19 cellular contexts compared by ENCODE assay signal in the genomic region with DNA sequence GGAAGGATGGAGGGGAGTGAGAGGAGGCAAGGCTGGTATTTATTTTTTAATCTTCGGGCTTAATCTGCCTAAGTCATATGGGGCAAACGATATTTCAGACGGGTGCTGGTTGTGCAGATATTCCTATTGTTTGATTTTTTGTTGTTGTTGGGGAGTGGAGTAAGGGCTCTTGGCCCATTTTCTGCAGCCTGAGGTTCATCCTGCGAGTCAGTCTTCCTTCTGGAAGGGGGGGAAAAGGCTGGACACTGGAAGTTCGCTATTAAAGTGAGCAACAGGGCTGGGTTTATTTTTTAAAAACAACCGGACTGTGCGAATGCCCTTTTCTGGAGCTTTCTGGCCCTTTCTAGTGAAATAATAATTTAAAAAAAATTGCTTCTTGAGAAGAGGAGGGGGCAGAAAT. TPM values are rescaled to one million over a fixed set of nuclear protein-coding genes. Genes with fewer than 3 reads are reported as not detected.
A peak's percentile ranks its signal among the peaks of the same experiment; 100 is the strongest.
DNase-seq lines count a peak whose midpoint lies in the region; ATAC-seq and TF ChIP-seq lines count a peak whose summit lies in the region.
"Had no signal": no experiment of that assay in that cellular context is flagged by ENCODE, and none has a peak within 500 bp of the region (broad histone marks: within the 10 kb centered on the region; RNA-seq: fewer than 3 reads in every experiment).

No MANE protein-coding gene starts in this region.

- H3K4me2 ChIP-seq in GM23338 (peak overlapping the region; percentile 55; the same call in 1 of the 2 replicates), osteoblast (ENCODE audit: insufficient read depth, low read length) (no peak overlapping the region)

- peaks cover 23% of the 10 kb centered on the region for H3K4me1 ChIP-seq in GM23338 (ENCODE audit: insufficient read depth)
- no peaks in the 10 kb centered on the region for H3K4me1 ChIP-seq in osteoblast (ENCODE audit: insufficient read depth, low read length)
- H3K4me1 ChIP-seq: BE2C had no signal

- DNase-seq in GM23338 (ENCODE audit: low spot score) (no peak), NCI-H69 (lab: John Stamatoyannopoulos, UW) (peak; percentile 68), dorsolateral prefrontal cortex (no peak), osteoblast (ENCODE audit: insufficient read length, low spot score, missing footprints) (peak; percentile 58), HuH-7 (ENCODE audit: low spot score) (no peak), amniotic stem cell (lab: John Stamatoyannopoulos, UW) (no peak)
- DNase-seq: ACHN; BE2C; C1 segment of cervical spinal cord; CD4-positive, CD25-positive, alpha-beta regulatory T cell; CD8-positive, alpha-beta memory T cell; COR-L47; DMS 273 treated with DMSO at 0.1 percent for 48 hours; DMS53; GDM1; GM23248; HCEC 1CT; IMR-90 had no signal

- H3K79me2 ChIP-seq in GM23338 (replicated peaks; ENCODE audit: insufficient read depth): no peaks in the 10 kb centered on the region
- no peaks in the 10 kb centered on the region for H3K79me2 ChIP-seq in osteoblast (ENCODE audit: insufficient read depth, low read length)

- H4K20me1 ChIP-seq in GM23338 (replicated peaks; ENCODE audit: insufficient read depth): no peaks in the 10 kb centered on the region
- H4K20me1 ChIP-seq in osteoblast (ENCODE audit: insufficient read depth, low read length): no peaks in the 10 kb centered on the region

- no peak overlapping the region for H3K4me3 Mint-ChIP-seq in GM23338
- H3K4me3 Mint-ChIP-seq: CD8-positive, alpha-beta memory T cell had no signal

- H3K9me3 Mint-ChIP-seq in GM23338: no peaks in the 10 kb centered on the region

- TF ChIP-seq CTCF in GM23338 (conservative IDR thresholded peaks at IDR 0.05; ENCODE audit: low read depth in 2 of 2) (no peak), dorsolateral prefrontal cortex (IDR thresholded peaks at IDR 0.05 in 54 of 56, conservative IDR thresholded peaks at IDR 0.05 in 2 of 56; ENCODE audit: low read depth in 1 of 56, partially characterized antibody in 56 of 56) (no peak), osteoblast (IDR thresholded peaks at IDR 0.05; ENCODE audit: extremely low read depth, low read depth, low read length) (no peak)

- H2AFZ ChIP-seq in GM23338: no peak overlapping the region
- no peak overlapping the region for H2AFZ ChIP-seq in osteoblast (ENCODE audit: low read length)
- H2AFZ ChIP-seq: GM23248 had no signal

- H3K36me3 Mint-ChIP-seq in GM23338 (ENCODE audit: low read depth): no peaks in the 10 kb centered on the region
- H3K36me3 Mint-ChIP-seq: CD4-positive, CD25-positive, alpha-beta regulatory T cell; CD8-positive, alpha-beta memory T cell had no signal

- H3K4me3 ChIP-seq in GM23338: no peak overlapping the region
- H3K4me3 ChIP-seq in dorsolateral prefrontal cortex: peak overlapping the region in 49 of 59 donors; percentile 34 to 70 (median 55)
- H3K4me3 ChIP-seq in osteoblast (ENCODE audit: insufficient read depth, low read length): no peak overlapping the region
- H3K4me3 ChIP-seq: GM23248 had no signal

- no peaks in the 10 kb centered on the region for H3K36me3 ChIP-seq in GM23338 (ENCODE audit: insufficient read depth)
- no peaks in the 10 kb centered on the region for H3K36me3 ChIP-seq in osteoblast (ENCODE audit: insufficient read depth, low read length)
- H3K36me3 ChIP-seq: BE2C had no signal

- H3F3A ChIP-seq in GM23338 (replicated peaks; ENCODE audit: low read depth): no peaks in the 10 kb centered on the region

- intact Hi-C loops in dorsolateral prefrontal cortex (cut with DNase I): no loop called here

- peaks cover 24% of the 10 kb centered on the region for H3K4me1 Mint-ChIP-seq in GM23338
- H3K4me1 Mint-ChIP-seq: CD4-positive, CD25-positive, alpha-beta regulatory T cell; CD8-positive, alpha-beta memory T cell had no signal

- no peaks in the 10 kb centered on the region for H3K9me3 ChIP-seq in osteoblast (ENCODE audit: low read depth, low read length)
- H3K9me3 ChIP-seq: BE2C had no signal

- H3K27ac ChIP-seq in GM23338 (ENCODE audit: low read depth) (no peak overlapping the region), dorsolateral prefrontal cortex (peak overlapping the region in 29 of 59 donors; percentile 1 to 66 (median 44)), osteoblast (ENCODE audit: low read depth, low read length) (no peak overlapping the region)
- H3K27ac ChIP-seq: GM23248, HL-60 had no signal

- peaks cover 4% of the 10 kb centered on the region for H3K27me3 Mint-ChIP-seq in GM23338 (ENCODE audit: insufficient read depth, low read depth, poor library complexity)

- H3K27ac Mint-ChIP-seq in GM23338: no peak overlapping the region
- H3K27ac Mint-ChIP-seq: CD4-positive, CD25-positive, alpha-beta regulatory T cell; CD8-positive, alpha-beta memory T cell had no signal

- no peak for ATAC-seq in GM23338

- H3K9me2 ChIP-seq in GM23338 (ENCODE audit: insufficient read depth): no peaks in the 10 kb centered on the region

- H3K27me3 ChIP-seq in GM23338 (ENCODE audit: insufficient read depth): no peaks in the 10 kb centered on the region
- no peaks in the 10 kb centered on the region for H3K27me3 ChIP-seq in dorsolateral prefrontal cortex
- no peaks in the 10 kb centered on the region for H3K27me3 ChIP-seq in osteoblast (ENCODE audit: insufficient read depth, low read length)

TF ChIP-seq in GM23338, 12 proteins besides CTCF, POLR2A, EP300 and RAD21 (continues in another document):
- TF ChIP-seq ETS1 (IDR thresholded peaks at IDR 0.05) (no peak), EZH2 (IDR thresholded peaks at IDR 0.05; ENCODE audit: low read depth, unreplicated experiment) (no peak), EZH2phosphoT487 (IDR thresholded peaks at IDR 0.05; ENCODE audit: unreplicated experiment) (no peak)
- TF ChIP-seq, protein P1, sequence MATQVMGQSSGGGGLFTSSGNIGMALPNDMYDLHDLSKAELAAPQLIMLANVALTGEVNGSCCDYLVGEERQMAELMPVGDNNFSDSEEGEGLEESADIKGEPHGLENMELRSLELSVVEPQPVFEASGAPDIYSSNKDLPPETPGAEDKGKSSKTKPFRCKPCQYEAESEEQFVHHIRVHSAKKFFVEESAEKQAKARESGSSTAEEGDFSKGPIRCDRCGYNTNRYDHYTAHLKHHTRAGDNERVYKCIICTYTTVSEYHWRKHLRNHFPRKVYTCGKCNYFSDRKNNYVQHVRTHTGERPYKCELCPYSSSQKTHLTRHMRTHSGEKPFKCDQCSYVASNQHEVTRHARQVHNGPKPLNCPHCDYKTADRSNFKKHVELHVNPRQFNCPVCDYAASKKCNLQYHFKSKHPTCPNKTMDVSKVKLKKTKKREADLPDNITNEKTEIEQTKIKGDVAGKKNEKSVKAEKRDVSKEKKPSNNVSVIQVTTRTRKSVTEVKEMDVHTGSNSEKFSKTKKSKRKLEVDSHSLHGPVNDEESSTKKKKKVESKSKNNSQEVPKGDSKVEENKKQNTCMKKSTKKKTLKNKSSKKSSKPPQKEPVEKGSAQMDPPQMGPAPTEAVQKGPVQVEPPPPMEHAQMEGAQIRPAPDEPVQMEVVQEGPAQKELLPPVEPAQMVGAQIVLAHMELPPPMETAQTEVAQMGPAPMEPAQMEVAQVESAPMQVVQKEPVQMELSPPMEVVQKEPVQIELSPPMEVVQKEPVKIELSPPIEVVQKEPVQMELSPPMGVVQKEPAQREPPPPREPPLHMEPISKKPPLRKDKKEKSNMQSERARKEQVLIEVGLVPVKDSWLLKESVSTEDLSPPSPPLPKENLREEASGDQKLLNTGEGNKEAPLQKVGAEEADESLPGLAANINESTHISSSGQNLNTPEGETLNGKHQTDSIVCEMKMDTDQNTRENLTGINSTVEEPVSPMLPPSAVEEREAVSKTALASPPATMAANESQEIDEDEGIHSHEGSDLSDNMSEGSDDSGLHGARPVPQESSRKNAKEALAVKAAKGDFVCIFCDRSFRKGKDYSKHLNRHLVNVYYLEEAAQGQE (IDR thresholded peaks at IDR 0.05; ENCODE audit: unreplicated experiment): no peak

RNA-seq across cellular contexts. Expression of gene NRXN3, which starts 2.3 kb away (rescaled TPM):
- 1.0 and 1.6 TPM in 2 replicates for total RNA-seq in GM23338 (2014; rRNA removed; shearing (Covaris generic))
- 1.2 and 1.8 TPM in 2 replicates for polyA plus RNA-seq in GM23338 (2016; fragmentation: Nextera tagmentation; extraction: Ambion mirVana)
- total RNA-seq in dorsolateral prefrontal cortex: 100 to 1,000 TPM; 101 to 266 (median 193) TPM
- total RNA-seq in osteoblast: 1.8 and 2.5 TPM in 2 replicates
- total RNA-seq: CD4-positive, CD25-positive, alpha-beta regulatory T cell; CD8-positive, alpha-beta memory T cell had no signal
- polyA plus RNA-seq: CD4-positive, CD25-positive, alpha-beta regulatory T cell; CD8-positive, alpha-beta memory T cell had no signal

Comparison
In these comparisons a context has a peak if more than half of its experiments do, and no peak if none do; other contexts are left out.
1. DNase-seq: peak in NCI-H69 (single experiment) and osteoblast (single experiment); none in GM23338 (single experiment), dorsolateral prefrontal cortex (0 of 10), HuH-7 (single experiment) and amniotic stem cell (single experiment).
2. H3K4me3 ChIP-seq: peak in dorsolateral prefrontal cortex (49 of 59); none in GM23338 (single experiment) and osteoblast (single experiment).
3. RNA of gene NRXN3, which starts 2.3 kb away (total RNA-seq): 101 to 266 TPM in dorsolateral prefrontal cortex; 1.8 to 2.5 TPM in osteoblast and 1.0 to 1.6 TPM in GM23338; every median in the first group is over 10 times any median in the second.